24 cellular contexts compared by ENCODE assay signal in genomic region chr7:37332218-37333016, GRCh38.
DNase-seq lines count a peak whose midpoint lies in the region; ATAC-seq and TF ChIP-seq lines count a peak whose summit lies in the region.
"Had no signal": no experiment of that assay in that cellular context is flagged by ENCODE, and none has a peak within 500 bp of the region (broad histone marks: within the 10 kb centered on the region; RNA-seq: fewer than 3 reads in every experiment).

No MANE protein-coding gene starts in this region.

- TF ChIP-seq CTCF in heart left ventricle (IDR thresholded peaks at IDR 0.05) (no peak), esophagus muscularis mucosa (IDR thresholded peaks at IDR 0.05) (no peak), thoracic aorta (IDR thresholded peaks at IDR 0.05) (no peak)

- peaks cover 23% of the 10 kb centered on the region for H3K36me3 Mint-ChIP-seq in T-helper 17 cell (ENCODE audit: low read depth)

- H3K4me1 ChIP-seq in heart left ventricle (peaks cover 0 to 41% (median 13%) of the 10 kb centered on the region in 12 donors), esophagus muscularis mucosa (peaks cover 0 to 6% (median 5%) of the 10 kb centered on the region in 4 donors), thoracic aorta (ENCODE audit: control insufficient read depth in 1 of 2, low read depth in 2 of 2) (peaks cover 7 to 17% of the 10 kb centered on the region in 2 donors)

- H3K36me3 ChIP-seq in heart left ventricle = no peaks in the 10 kb centered on the region
- H3K36me3 ChIP-seq in esophagus muscularis mucosa = no peaks in the 10 kb centered on the region
- H3K36me3 ChIP-seq in thoracic aorta = no peaks in the 10 kb centered on the region
- H3K36me3 ChIP-seq: left lung had no signal

- TF ChIP-seq EP300 in esophagus muscularis mucosa (IDR thresholded peaks at IDR 0.05) = no peak

- peaks cover 0 to 13% (median 3%) of the 10 kb centered on the region in 12 donors for H3K9me3 ChIP-seq in heart left ventricle
- H3K9me3 ChIP-seq in T-helper 17 cell (ENCODE audit: control insufficient read depth, low read length, poor library complexity, severe bottlenecking) = no peaks in the 10 kb centered on the region
- no peaks in the 10 kb centered on the region for H3K9me3 ChIP-seq in esophagus muscularis mucosa
- no peaks in the 10 kb centered on the region for H3K9me3 ChIP-seq in thoracic aorta
- H3K9me3 ChIP-seq: left lung, testis had no signal

- H3K4me3 ChIP-seq in heart left ventricle = no peak overlapping the region
- H3K4me3 ChIP-seq in esophagus muscularis mucosa = no peak overlapping the region
- no peak overlapping the region for H3K4me3 ChIP-seq in thoracic aorta
- H3K4me3 ChIP-seq: hepatocyte, left lung, SK-N-MC, testis had no signal

- H3K27me3 ChIP-seq in heart left ventricle (no peaks in the 10 kb centered on the region), esophagus muscularis mucosa (no peaks in the 10 kb centered on the region), thoracic aorta (replicated peaks; ENCODE audit: insufficient read depth) (no peaks in the 10 kb centered on the region)
- H3K27me3 ChIP-seq: hepatocyte, left lung, testis had no signal

- TF ChIP-seq POLR2A in heart left ventricle (IDR thresholded peaks at IDR 0.05) (no peak), esophagus muscularis mucosa (IDR thresholded peaks at IDR 0.05; ENCODE audit: low read depth) (no peak)

- WGBS in heart left ventricle, 4 donors = 60 to 68% (median 64%) methylated on average over 9 of the region's 9 CpGs
- WGBS in esophagus muscularis mucosa = 79% methylated on average over 9 of the region's 9 CpGs

- H3K27ac ChIP-seq in heart left ventricle = peak overlapping the region in 8 of 12 donors; percentile 15 to 74 (median 44)
- peak overlapping the region; percentile 24 to 55 (median 48) for H3K27ac ChIP-seq in esophagus muscularis mucosa (replicated peaks in 1 of 4)
- peak overlapping the region; percentile 35 to 44 for H3K27ac ChIP-seq in thoracic aorta
- H3K27ac ChIP-seq: hepatocyte, SK-N-MC had no signal

- H3K27ac Mint-ChIP-seq in T-helper 17 cell = peak overlapping the region; percentile 46
- H3K27ac Mint-ChIP-seq: activated naive CD8-positive, alpha-beta T cell treated with anti-CD3 and anti-CD28 coated beads, Interleukin-2, amount 10 ng/mL, durations not matched to agents 7 days and 5 days; mesothelial cell of epicardium had no signal

- H3K27me3 Mint-ChIP-seq in T-helper 17 cell = no peaks in the 10 kb centered on the region
- H3K27me3 Mint-ChIP-seq: activated naive CD8-positive, alpha-beta T cell treated with anti-CD3 and anti-CD28 coated beads, Interleukin-2, amount 10 ng/mL, durations not matched to agents 7 days and 5 days; naive thymus-derived CD8-positive, alpha-beta T cell had no signal

- peak overlapping the region; percentile 26 for H3K4me3 Mint-ChIP-seq in T-helper 17 cell
- H3K4me3 Mint-ChIP-seq: activated naive CD8-positive, alpha-beta T cell treated with anti-CD3 and anti-CD28 coated beads, Interleukin-2, amount 10 ng/mL, durations not matched to agents 7 days and 5 days; mesothelial cell of epicardium; naive thymus-derived CD8-positive, alpha-beta T cell had no signal

- DNase-seq in heart left ventricle = no peak
- DNase-seq in Right ventricle myocardium superior = no peak
- no peak for DNase-seq in T-helper 17 cell
- no peak for DNase-seq in esophagus muscularis mucosa (ENCODE audit: extremely low spot score)
- DNase-seq in thoracic aorta (ENCODE audit: low spot score) = no peak
- DNase-seq in cerebellar cortex (ENCODE audit: low spot score) = no peak
- no peak for DNase-seq in NCI-H510A (lab: John Stamatoyannopoulos, UW)
- DNase-seq: activated CD4-positive, CD25-positive, alpha-beta regulatory T cell; activated naive CD8-positive, alpha-beta T cell treated with anti-CD3 and anti-CD28 coated beads, Interleukin-2, amount 10 ng/mL, durations not matched to agents 7 days and 5 days; central memory CD4-positive, alpha-beta T cell; DMS 273 treated with DMSO at 0.1 percent for 48 hours; HCEC 1CT; left lung; naive thymus-derived CD8-positive, alpha-beta T cell; NCI-H1092; NCI-H187; NCI-H526 treated with DMSO at 0.1 percent for 48 hours; retina; stimulated activated CD4-positive, alpha-beta T cell treated with anti-CD3 and anti-CD28 coated beads, Interleukin-4, amount 100 ng/mL, for 1 hour; stimulated activated naive CD4-positive, alpha-beta T cell; testis had no signal

- intact Hi-C loops in heart left ventricle (cut with DNase I) = no loop called here
- intact Hi-C loops in Right ventricle myocardium superior (cut with DNase I) = no loop called here
- intact Hi-C loops in esophagus muscularis mucosa (cut with DNase I) = no loop called here

- ATAC-seq in heart left ventricle (no peak), Right ventricle myocardium superior (ENCODE audit: poor library complexity) (no peak), T-helper 17 cell (peak; percentile 31), thoracic aorta (ENCODE audit: insufficient number of reproducible peaks, low FRiP score, low read depth) (no peak)
- ATAC-seq: naive thymus-derived CD8-positive, alpha-beta T cell had no signal

- H3K4me1 Mint-ChIP-seq in T-helper 17 cell = peaks cover 50% of the 10 kb centered on the region
- H3K4me1 Mint-ChIP-seq: mesothelial cell of epicardium had no signal
